Comparison of ENCODE assay signal across 21 cellular contexts in genomic region chr5:31209341-31209740, GRCh38. TPM values are rescaled to one million over a fixed set of nuclear protein-coding genes. Genes with fewer than 3 reads are reported as not detected.
"Had no signal": no experiment of that assay in that cellular context is flagged by ENCODE, and none has a peak within 500 bp of the region (broad histone marks: within the 10 kb centered on the region; RNA-seq: fewer than 3 reads in every experiment).

No MANE protein-coding gene starts in this region.

- DNase-seq: IMR-90, Karpas-422, KG1, MG63, NCI-H1092 treated with DMSO at 0.1 percent for 48 hours, NCI-H1436, NCI-H187, NCI-H2029, NCI-H2081 treated with DMSO at 0.1 percent for 48 hours, NCI-H2171, NCI-H226, NCI-H446, NCI-H510A, NCI-H524 treated with DMSO at 0.1 percent for 48 hours, NCI-H69, NCI-H774, SHP77, SK-N-SH had no signal

- ATAC-seq: HepG2 had no signal

RNA-seq across cellular contexts. Expression of gene CDH6, which starts 15.9 kb away (rescaled TPM):
- total RNA-seq: HepG2, HT-29, SK-MEL-5 had no signal
